ENCODE assay signal across 22 cellular contexts in genomic region chr17:44176671-44177501, GRCh38. TPM values are rescaled to one million over a fixed set of nuclear protein-coding genes. Genes with fewer than 3 reads are reported as not detected.
DNase-seq lines count a peak whose midpoint lies in the region; ATAC-seq and TF ChIP-seq lines count a peak whose summit lies in the region.
"Had no signal": no experiment of that assay in that cellular context is flagged by ENCODE, and none has a peak within 500 bp of the region (broad histone marks: within the 10 kb centered on the region; RNA-seq: fewer than 3 reads in every experiment).

No MANE protein-coding gene starts in this region.

- TF ChIP-seq CTCF in CD4-positive, alpha-beta T cell (IDR thresholded peaks at IDR 0.05) = no peak
- TF ChIP-seq CTCF in RWPE1 (conservative IDR thresholded peaks at IDR 0.05; ENCODE audit: low read depth) = no peak
- no peak for TF ChIP-seq CTCF in omental fat pad (IDR thresholded peaks at IDR 0.05)

- H3K36me3 Mint-ChIP-seq in CD4-positive, alpha-beta T cell (ENCODE audit: low read depth) = peaks cover 31% of the 10 kb centered on the region
- peaks cover 0 to 25% (median 10%) of the 10 kb centered on the region in 3 donors for H3K36me3 Mint-ChIP-seq in naive thymus-derived CD8-positive, alpha-beta T cell
- H3K36me3 Mint-ChIP-seq: natural killer cell had no signal

- no peaks in the 10 kb centered on the region for H3K27me3 ChIP-seq in CD4-positive, alpha-beta T cell (ENCODE audit: control insufficient read depth, insufficient read depth, low read length)
- H3K27me3 ChIP-seq: colonic mucosa, tibial nerve had no signal

- DNase-seq in CD4-positive, alpha-beta T cell = no peak
- no peak for DNase-seq in RWPE1 (ENCODE audit: low spot score)
- no peak for DNase-seq in omental fat pad (ENCODE audit: low spot score)
- no peak for DNase-seq in naive thymus-derived CD8-positive, alpha-beta T cell
- no peak for DNase-seq in NCI-H1048 (lab: John Stamatoyannopoulos, UW)
- no peak for DNase-seq in DMS 273 (lab: John Stamatoyannopoulos, UW; ENCODE audit: unreplicated experiment)
- DNase-seq: activated CD4-positive, CD25-positive, alpha-beta regulatory T cell treated with anti-CD3 and anti-CD28 coated beads, Interleukin-2, amount 50 U/mL, for 72 hours; colonic mucosa; DMS79; GM23248; left cardiac atrium; MM.1S; natural killer cell; NCI-H1694 treated with DMSO at 0.1 percent for 48 hours; NCI-H748 treated with DMSO at 0.1 percent for 48 hours; SHP77; stimulated activated CD4-positive, alpha-beta T cell treated with anti-CD3 and anti-CD28 coated beads, Interleukin-1b, Interleukin-23, amount 100 ng/mL, for 48 hours; stimulated activated naive CD4-positive, alpha-beta T cell treated with Interleukin-2 at 50 U/mL for 16 hours; SW 1271 had no signal

- CTCF ChIA-PET in CD4-positive, alpha-beta T cell (lab: Charles Lee) = no interaction called here
- CTCF ChIA-PET in RWPE1 (lab: Yijun Ruan, JAX) = no interaction called here

- H3K4me1 Mint-ChIP-seq in CD4-positive, alpha-beta T cell (ENCODE audit: low read depth) = peaks cover 3% of the 10 kb centered on the region
- H3K4me1 Mint-ChIP-seq in naive thymus-derived CD8-positive, alpha-beta T cell = peaks cover 3 to 7% (median 5%) of the 10 kb centered on the region in 4 donors
- H3K4me1 Mint-ChIP-seq: endodermal cell had no signal

- no peaks in the 10 kb centered on the region for H3K27me3 Mint-ChIP-seq in CD4-positive, alpha-beta T cell
- H3K27me3 Mint-ChIP-seq in naive thymus-derived CD8-positive, alpha-beta T cell = no peaks in the 10 kb centered on the region

- intact Hi-C loops in CD4-positive, alpha-beta T cell (cut with DNase I, micrococcal nuclease) = no loop called here

- H3K4me3 Mint-ChIP-seq in CD4-positive, alpha-beta T cell = no peak overlapping the region
- no peak overlapping the region for H3K4me3 Mint-ChIP-seq in naive thymus-derived CD8-positive, alpha-beta T cell
- H3K4me3 Mint-ChIP-seq: endodermal cell, natural killer cell had no signal

- no peak for ATAC-seq in CD4-positive, alpha-beta T cell (ENCODE audit: poor library complexity)
- ATAC-seq in omental fat pad (ENCODE audit: low FRiP score) = peak; percentile 28
- ATAC-seq in naive thymus-derived CD8-positive, alpha-beta T cell = no peak

- POLR2A ChIA-PET in CD4-positive, alpha-beta T cell (lab: Charles Lee) = interaction anchor here (0.6 kb wide), 1 partner anchor 186 kb away, joined by 3 read pairs; no protein-coding TSS in a partner anchor
- POLR2A ChIA-PET in RWPE1 (lab: Yijun Ruan, JAX; ENCODE audit: low non-redundant PET) = no interaction called here
- POLR2A ChIA-PET in naive thymus-derived CD8-positive, alpha-beta T cell (lab: Charles Lee) = interaction anchor here (1.3 kb wide), 1 partner anchor 8 kb away, joined by 3 read pairs; no protein-coding TSS in a partner anchor

- no peaks in the 10 kb centered on the region for H3K9me3 Mint-ChIP-seq in CD4-positive, alpha-beta T cell
- no peaks in the 10 kb centered on the region for H3K9me3 Mint-ChIP-seq in naive thymus-derived CD8-positive, alpha-beta T cell
- H3K9me3 Mint-ChIP-seq: natural killer cell had no signal

- peak overlapping the region; percentile 42 for H3K27ac Mint-ChIP-seq in CD4-positive, alpha-beta T cell
- peak overlapping the region in 5 of 10 donors; percentile 17 to 76 (median 56) for H3K27ac Mint-ChIP-seq in naive thymus-derived CD8-positive, alpha-beta T cell
- H3K27ac Mint-ChIP-seq: endodermal cell had no signal

- no peaks in the 10 kb centered on the region for H3K9me3 ChIP-seq in CD4-positive, alpha-beta T cell (ENCODE audit: control insufficient read depth, low read length)
- H3K9me3 ChIP-seq: colonic mucosa, tibial nerve had no signal

- H3K27ac ChIP-seq in CD4-positive, alpha-beta T cell (ENCODE audit: low read depth, low read length) = no peak overlapping the region
- H3K27ac ChIP-seq in RWPE1 = peak overlapping the region; percentile 26
- H3K27ac ChIP-seq: colonic mucosa, GM23248, tibial nerve had no signal

RNA-seq across cellular contexts. Expression of gene ASB16, which starts 6.4 kb away (rescaled TPM):
- total RNA-seq in CD4-positive, alpha-beta T cell = under 1 TPM in 1 of 2 experiments, not detected in 1; 0.11 TPM
- under 1 TPM in 1 of 4 donors, not detected in 3; 0.19 TPM for total RNA-seq in omental fat pad
- not detected for total RNA-seq in naive thymus-derived CD8-positive, alpha-beta T cell
- under 1 TPM in 1 of 3 donors, not detected in 2; 0.09 TPM for polyA plus RNA-seq in naive thymus-derived CD8-positive, alpha-beta T cell
- total RNA-seq: GM23248, natural killer cell had no signal
- polyA plus RNA-seq: fibroblast of lung had no signal

RNA-seq across cellular contexts. Expression of gene TMUB2, which starts 9.9 kb away (rescaled TPM):
- 10 to 100 TPM; 33.3 to 34.8 TPM for total RNA-seq in CD4-positive, alpha-beta T cell
- total RNA-seq in omental fat pad = 10 to 100 TPM; 31.7 to 41.2 (median 35.8) TPM
- 10 to 100 TPM; 45.8 to 50.5 TPM for total RNA-seq in naive thymus-derived CD8-positive, alpha-beta T cell
- 10 to 100 TPM; 22.1 to 30.2 (median 25.5) TPM for polyA plus RNA-seq in naive thymus-derived CD8-positive, alpha-beta T cell

RNA-seq across cellular contexts. Expression of gene ATXN7L3, which starts 22.8 kb away (rescaled TPM):
- 10 to 100 TPM; 85.2 to 99.2 TPM for total RNA-seq in CD4-positive, alpha-beta T cell
- total RNA-seq in omental fat pad = 10 to 100 TPM; 37.8 to 55.2 (median 45.0) TPM
- 100 to 1,000 TPM; 125 TPM for total RNA-seq in naive thymus-derived CD8-positive, alpha-beta T cell
- 10 to 100 TPM in 2 of 3 donors, 1 to 10 TPM in 1; 9.3 to 14.2 (median 10.6) TPM for polyA plus RNA-seq in naive thymus-derived CD8-positive, alpha-beta T cell

RNA-seq across cellular contexts. Expression of gene HROB, which starts 35.2 kb away (rescaled TPM):
- 1 to 10 TPM; 1.6 TPM for total RNA-seq in CD4-positive, alpha-beta T cell
- total RNA-seq in omental fat pad = 1 to 10 TPM; 1.0 to 5.2 (median 1.5) TPM
- 1 to 10 TPM in 1 of 2 experiments, under 1 TPM in 1; 0.88 to 1.2 TPM for total RNA-seq in naive thymus-derived CD8-positive, alpha-beta T cell
- polyA plus RNA-seq in naive thymus-derived CD8-positive, alpha-beta T cell = under 1 TPM in 2 of 3 donors, not detected in 1; 0.08 to 0.24 TPM

RNA-seq across cellular contexts. Expression of gene UBTF, which starts 42.6 kb away (rescaled TPM):
- total RNA-seq in CD4-positive, alpha-beta T cell = 100 to 1,000 TPM; 148 to 158 TPM
- 10 to 100 TPM; 32.9 to 60.2 (median 41.2) TPM for total RNA-seq in omental fat pad
- total RNA-seq in naive thymus-derived CD8-positive, alpha-beta T cell = 100 to 1,000 TPM; 348 to 362 TPM
- 10 to 100 TPM; 41.5 to 94.2 (median 73.3) TPM for polyA plus RNA-seq in naive thymus-derived CD8-positive, alpha-beta T cell
